Comparison of ENCODE assay signal across 9 cellular contexts in genomic region chr10:126598009-126598408, GRCh38.
DNase-seq lines count a peak whose midpoint lies in the region; ATAC-seq and TF ChIP-seq lines count a peak whose summit lies in the region.
"Had no signal": no experiment of that assay in that cellular context is flagged by ENCODE, and none has a peak within 500 bp of the region (broad histone marks: within the 10 kb centered on the region; RNA-seq: fewer than 3 reads in every experiment).

No MANE protein-coding gene starts in this region.

- TF ChIP-seq CTCF in colonic mucosa (IDR thresholded peaks at IDR 0.05) (peak; percentile 29), nephron progenitor cell (IDR thresholded peaks at IDR 0.05) (peak; percentile 59)

- H3K9me3 ChIP-seq in colonic mucosa = no peaks in the 10 kb centered on the region
- H3K9me3 ChIP-seq: neutrophil had no signal

- H3K4me3 Mint-ChIP-seq in nephron progenitor cell = no peak overlapping the region

- no peaks in the 10 kb centered on the region for H3K36me3 Mint-ChIP-seq in nephron progenitor cell (ENCODE audit: low read depth)

- H3K27ac ChIP-seq in colonic mucosa = no peak overlapping the region
- H3K27ac ChIP-seq: neutrophil had no signal

- DNase-seq in DMS 273 treated with DMSO at 0.1 percent for 48 hours (lab: John Stamatoyannopoulos, UW) = peak; percentile 0
- peak; percentile 5 for DNase-seq in NCI-H2227 (lab: John Stamatoyannopoulos, UW; ENCODE audit: unreplicated experiment)
- peak; percentile 33 for DNase-seq in colonic mucosa
- DNase-seq in nephron progenitor cell = peak; percentile 42
- DNase-seq in amniotic stem cell (lab: John Stamatoyannopoulos, UW) = no peak

- H3K27me3 Mint-ChIP-seq in nephron progenitor cell (ENCODE audit: low read depth, poor library complexity) = peaks cover 2% of the 10 kb centered on the region

- H3K4me1 Mint-ChIP-seq in nephron progenitor cell = peaks cover 5% of the 10 kb centered on the region

- H3K4me1 ChIP-seq in colonic mucosa = no peaks in the 10 kb centered on the region

- no peak overlapping the region for H3K9ac ChIP-seq in colonic mucosa (ENCODE audit: low read depth in 2 of 2, low read length in 2 of 2)

- H3K4me3 ChIP-seq in colonic mucosa = no peak overlapping the region

- no peaks in the 10 kb centered on the region for H3K27me3 ChIP-seq in colonic mucosa
- H3K27me3 ChIP-seq: neutrophil had no signal

- intact Hi-C loops in colonic mucosa (cut with DNase I) = no loop called here

- no peaks in the 10 kb centered on the region for H3K36me3 ChIP-seq in colonic mucosa
- H3K36me3 ChIP-seq: neutrophil had no signal

- peak; percentile 63 for ATAC-seq in GM19035 (IDR thresholded peaks at IDR 0.05; ENCODE audit: unreplicated experiment)
- ATAC-seq in GM21515 (IDR thresholded peaks at IDR 0.05; ENCODE audit: unreplicated experiment) = no peak
- ATAC-seq in GM18907 (IDR thresholded peaks at IDR 0.05; ENCODE audit: unreplicated experiment) = no peak

- no peak overlapping the region for H3K27ac Mint-ChIP-seq in nephron progenitor cell

- no peaks in the 10 kb centered on the region for H3K9me3 Mint-ChIP-seq in nephron progenitor cell
